In the genomic region with DNA sequence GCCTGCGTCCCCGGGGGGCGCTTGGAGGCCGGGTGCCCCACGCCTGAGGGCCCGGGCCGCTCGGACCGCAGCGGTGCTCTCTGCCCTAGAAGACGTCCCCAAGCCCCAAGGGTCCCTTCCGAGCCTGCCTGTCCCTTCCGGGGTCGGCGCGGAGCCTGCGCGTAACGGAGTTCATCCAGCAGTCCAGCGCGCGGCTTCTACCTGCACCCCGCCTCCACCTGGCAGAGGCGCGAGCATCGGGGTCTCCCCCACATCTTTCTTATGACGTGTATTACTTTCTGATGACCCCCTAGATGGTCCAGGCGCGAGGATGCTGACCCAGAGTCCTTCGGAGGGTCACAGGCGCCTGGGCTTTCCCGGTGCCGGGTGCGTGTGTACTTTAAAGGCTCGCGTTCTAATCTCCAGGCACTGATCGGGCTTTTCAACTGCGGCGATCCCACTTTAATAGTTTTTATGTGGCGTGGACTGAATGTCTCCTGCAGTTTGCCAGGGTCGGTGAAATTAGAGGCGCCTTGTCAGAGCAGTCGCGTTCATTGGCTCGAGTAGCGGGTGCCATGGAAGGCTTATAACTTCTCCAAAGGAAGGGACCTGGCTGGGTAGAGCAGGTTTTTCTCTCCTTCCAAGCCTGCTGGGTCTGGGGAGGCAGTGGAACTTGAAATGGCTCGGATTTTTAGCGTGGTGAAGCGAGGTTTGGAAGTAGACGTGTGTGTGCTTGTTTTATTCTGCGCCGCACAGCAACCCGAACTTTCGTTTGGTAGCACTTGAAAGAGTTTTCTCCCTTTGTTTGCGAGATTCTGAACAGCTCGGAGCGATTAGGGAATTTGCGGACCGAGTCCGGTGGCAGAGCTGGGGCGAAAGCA, we compare ENCODE assay signal across 8 cellular contexts. TPM values are rescaled to one million over a fixed set of nuclear protein-coding genes. Genes with fewer than 3 reads are reported as not detected.
DNase-seq lines count a peak whose midpoint lies in the region; ATAC-seq, FAIRE-seq and TF ChIP-seq lines count a peak whose summit lies in the region.

No MANE protein-coding gene starts in this region.

- no peak for FAIRE-seq in H54 (lab: Jason Lieb, UNC)

- no peak for TF ChIP-seq POLR2A in H54 (IDR thresholded peaks at IDR 0.05; ENCODE audit: low read depth, low read length)

- H3K27me3 ChIP-seq in SJSA1 (replicated peaks) (peaks cover 52% of the 10 kb centered on the region), rectal smooth muscle tissue (ENCODE audit: control insufficient read depth, insufficient read depth, low read length) (peaks cover 8% of the 10 kb centered on the region)

- no peaks in the 10 kb centered on the region for H3K9me3 ChIP-seq in SJSA1 (replicated peaks)

- H3K36me3 ChIP-seq in SJSA1 (no peaks in the 10 kb centered on the region), rectal smooth muscle tissue (ENCODE audit: control insufficient read depth, insufficient read depth, low read length) (no peaks in the 10 kb centered on the region)

- peak overlapping the region; percentile 52 for H3K4me3 ChIP-seq in GM08714 (ENCODE audit: low read length)
- peak overlapping the region; percentile 28 for H3K4me3 ChIP-seq in SJSA1
- H3K4me3 ChIP-seq in rectal smooth muscle tissue (ENCODE audit: low read length): peak overlapping the region; percentile 45

- intact Hi-C loops in Right ventricle myocardium superior (cut with DNase I): no loop called here

- no peak overlapping the region for H3K9ac ChIP-seq in rectal smooth muscle tissue (ENCODE audit: low read length)

- H3K27ac ChIP-seq in SJSA1 (no peak overlapping the region), rectal smooth muscle tissue (ENCODE audit: low read depth, low read length) (no peak overlapping the region)

- ATAC-seq in Right ventricle myocardium superior (ENCODE audit: poor library complexity) (peak; percentile 27), GM18520 (IDR thresholded peaks at IDR 0.05; ENCODE audit: unreplicated experiment) (no peak)

- DNase-seq in SJSA1 (ENCODE audit: low read depth in 1 of 2, low spot score in 2 of 2): peak in 1 of 2 experiments; percentile 16
- peak; percentile 47 for DNase-seq in Right ventricle myocardium superior
- no peak for DNase-seq in mesenteric fat pad (ENCODE audit: low spot score)
- no peak for DNase-seq in NOMO-1 treated with dmso at 0.1 percent for 144 hours (lab: John Stamatoyannopoulos, UW; ENCODE audit: unreplicated experiment)
- no peak for DNase-seq in H54 (ENCODE audit: insufficient read length, low spot score)

- H3K4me1 ChIP-seq in SJSA1 (replicated peaks): peaks cover 14% of the 10 kb centered on the region
- H3K4me1 ChIP-seq in rectal smooth muscle tissue (ENCODE audit: control insufficient read depth, insufficient read depth, low read length): no peaks in the 10 kb centered on the region

RNA-seq across cellular contexts. Expression of gene EYA4, which starts 1.0 kb away (rescaled TPM):
- 0.05 TPM in 1 of 2 replicates, not detected in the other for total RNA-seq in SJSA1 (2014; rRNA removed; shearing (Covaris generic))
- total RNA-seq in Right ventricle myocardium superior: 20.4 TPM
- total RNA-seq in mesenteric fat pad: 1.0 TPM

Comparison
In these comparisons a context has a peak if more than half of its experiments do, and no peak if none do; other contexts are left out.
1. RNA of gene EYA4, which starts 1.0 kb away (total RNA-seq): 20.4 TPM in Right ventricle myocardium superior (single experiment); 1.0 TPM in mesenteric fat pad (single experiment) and 0.05 TPM in SJSA1; every median in the first group is over 10 times any median in the second.
2. Peak in every context shown above with its lines, with median percentiles within 50 percentile points of each other: H3K4me3 ChIP-seq.